Comparison of ENCODE assay signal across 20 cellular contexts in the genomic region with DNA sequence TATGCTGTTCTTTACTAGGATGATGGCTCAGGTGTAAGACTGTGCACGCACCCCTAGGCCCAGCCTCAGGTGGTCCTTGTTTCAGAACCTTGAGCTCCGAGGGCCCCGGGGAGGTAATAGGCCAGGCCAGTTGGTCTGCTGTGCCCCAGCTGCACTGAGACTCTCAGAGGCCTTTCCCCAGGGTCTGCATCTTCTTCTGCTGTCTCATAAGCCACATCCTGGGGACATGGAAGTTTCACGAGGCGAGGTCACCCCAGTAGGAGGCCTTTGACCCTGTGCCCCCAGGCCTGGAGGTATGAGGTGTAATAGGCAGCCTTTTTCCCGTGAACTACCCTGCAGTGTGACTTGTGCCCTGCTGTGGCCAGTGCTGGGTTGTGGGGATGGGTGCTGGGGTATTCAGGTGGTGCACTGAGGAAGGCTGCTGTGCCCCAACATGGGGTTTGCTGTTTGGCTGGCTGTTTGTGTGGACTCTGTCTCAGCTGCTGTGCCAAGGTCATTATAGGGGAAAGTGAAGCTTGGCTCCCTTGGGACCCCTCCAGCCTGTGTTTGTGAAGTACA. TPM values are rescaled to one million over a fixed set of nuclear protein-coding genes. Genes with fewer than 3 reads are reported as not detected.
A peak's percentile ranks its signal among the peaks of the same experiment; 100 is the strongest.
DNase-seq lines count a peak whose midpoint lies in the region; TF ChIP-seq lines count a peak whose summit lies in the region.
"Had no signal": no experiment of that assay in that cellular context is flagged by ENCODE, and none has a peak within 500 bp of the region (broad histone marks: within the 10 kb centered on the region; RNA-seq: fewer than 3 reads in every experiment).

No MANE protein-coding gene starts in this region.

- no peak overlapping the region for H2AFZ ChIP-seq in trophoblast cell (ENCODE audit: insufficient read depth, low read length, poor library complexity)
- H2AFZ ChIP-seq: GM23248 had no signal

- TF ChIP-seq POLR2A in suprapubic skin (IDR thresholded peaks at IDR 0.05) = no peak

- H3K36me3 ChIP-seq in trophoblast cell (ENCODE audit: control insufficient read depth in 1 of 2, insufficient read depth in 2 of 2, low read length in 2 of 2) = no peaks in the 10 kb centered on the region
- peaks cover 1% of the 10 kb centered on the region; the same call in 1 of the 2 replicates for H3K36me3 ChIP-seq in H7 (replicated peaks; ENCODE audit: control insufficient read depth, insufficient read depth, low read length)
- no peaks in the 10 kb centered on the region for H3K36me3 ChIP-seq in suprapubic skin

- no peak for TF ChIP-seq EP300 in suprapubic skin (IDR thresholded peaks at IDR 0.05)

- H3K14ac ChIP-seq in trophoblast cell (ENCODE audit: low read length) = no peak overlapping the region

- H3K79me2 ChIP-seq in trophoblast cell (ENCODE audit: control insufficient read depth, insufficient read depth, low read length, poor library complexity) = no peaks in the 10 kb centered on the region

- WGBS in trophoblast cell (ENCODE audit: extremely low coverage, insufficient coverage, insufficient read length) = no CpG with 5 or more reads among the region's 6 CpGs
- WGBS in suprapubic skin = 90% methylated on average over 6 of the region's 6 CpGs

- H3K9me3 ChIP-seq in trophoblast cell (ENCODE audit: insufficient read depth, low read depth, low read length) = no peaks in the 10 kb centered on the region
- H3K9me3 ChIP-seq in suprapubic skin = no peaks in the 10 kb centered on the region

- H4K91ac ChIP-seq in trophoblast cell (ENCODE audit: low read depth, low read length) = no peak overlapping the region

- H3K4me3 ChIP-seq in dorsolateral prefrontal cortex (no peak overlapping the region), trophoblast cell (ENCODE audit: low read depth, low read length) (no peak overlapping the region), H7 (ENCODE audit: insufficient read depth, low read depth, low read length) (no peak overlapping the region), suprapubic skin (no peak overlapping the region)
- H3K4me3 ChIP-seq: GM23248 had no signal

- H3K23ac ChIP-seq in trophoblast cell (ENCODE audit: low read length) = no peak overlapping the region

- H3K27ac ChIP-seq in dorsolateral prefrontal cortex (peak overlapping the region in 37 of 59 donors; percentile 12 to 97 (median 82)), trophoblast cell (ENCODE audit: low read depth, low read length) (no peak overlapping the region), suprapubic skin (no peak overlapping the region)
- H3K27ac ChIP-seq: 22Rv1, GM23248, HL-60 had no signal

- H3K27me3 ChIP-seq in dorsolateral prefrontal cortex (no peaks in the 10 kb centered on the region), trophoblast cell (ENCODE audit: insufficient read depth, low read length) (no peaks in the 10 kb centered on the region), H7 (ENCODE audit: control insufficient read depth, insufficient read depth, low read length) (no peaks in the 10 kb centered on the region), suprapubic skin (no peaks in the 10 kb centered on the region)

- H2AK5ac ChIP-seq in trophoblast cell (ENCODE audit: low read length) = no peak overlapping the region

- no peak overlapping the region for H2BK12ac ChIP-seq in trophoblast cell (ENCODE audit: low read length)

- no peak overlapping the region for H3K4me2 ChIP-seq in trophoblast cell (ENCODE audit: low read length)

- TF ChIP-seq CTCF in GM20000 (IDR thresholded peaks at IDR 0.05; ENCODE audit: extremely low read depth, missing control alignments) (no peak), dorsolateral prefrontal cortex (IDR thresholded peaks at IDR 0.05 in 54 of 56, conservative IDR thresholded peaks at IDR 0.05 in 2 of 56; ENCODE audit: low read depth in 1 of 56, partially characterized antibody in 56 of 56) (no peak), suprapubic skin (IDR thresholded peaks at IDR 0.05) (no peak)

- H4K12ac ChIP-seq in trophoblast cell (ENCODE audit: low read depth, low read length) = peak overlapping the region; percentile 7

- no peak overlapping the region for H2BK5ac ChIP-seq in trophoblast cell (ENCODE audit: low read depth, low read length, poor library complexity)

- intact Hi-C loops in dorsolateral prefrontal cortex (cut with DNase I) = no loop called here

- H3K9ac ChIP-seq in trophoblast cell (ENCODE audit: low read length) = peak overlapping the region; percentile 36
- H3K9ac ChIP-seq: GM23248 had no signal

- H3K79me1 ChIP-seq in trophoblast cell (ENCODE audit: low read length) = no peaks in the 10 kb centered on the region

- H3K4me1 ChIP-seq in trophoblast cell (ENCODE audit: control insufficient read depth in 1 of 2, insufficient read depth in 2 of 2, low read length in 2 of 2) (peaks cover 9 to 15% of the 10 kb centered on the region in 2 experiments), suprapubic skin (peaks cover 34% of the 10 kb centered on the region)

- no peak overlapping the region for H4K8ac ChIP-seq in trophoblast cell (ENCODE audit: low read depth, low read length)

- H2BK120ac ChIP-seq in trophoblast cell (ENCODE audit: insufficient read depth, low read length, poor library complexity) = no peak overlapping the region

- no peak overlapping the region for H3K18ac ChIP-seq in trophoblast cell (ENCODE audit: low read length)

- no peak overlapping the region for H3K4ac ChIP-seq in trophoblast cell (ENCODE audit: low read depth, low read length)

- DNase-seq in NCI-H1436 (lab: John Stamatoyannopoulos, UW) (peak; percentile 7), NCI-H1436 treated with DMSO at 0.1 percent for 48 hours (lab: John Stamatoyannopoulos, UW) (no peak), GM20000 (ENCODE audit: low spot score) (peak; percentile 16), dorsolateral prefrontal cortex (no peak), trophoblast cell (no peak), H7 (no peak), NCI-H774 (lab: John Stamatoyannopoulos, UW) (no peak), suprapubic skin (ENCODE audit: low spot score in 2 of 2) (no peak)
- DNase-seq: C1 segment of cervical spinal cord, DMS 273 treated with DMSO at 0.1 percent for 48 hours, GM23248, KBM-7, NCI-H1105 treated with DMSO at 0.1 percent for 48 hours, NCI-H2029, NCI-H2227 treated with DMSO at 0.1 percent for 48 hours, NCI-H526, PC-3 had no signal

RNA-seq across cellular contexts. Expression of a gene that starts 6.9 kb away (rescaled TPM):
- total RNA-seq in dorsolateral prefrontal cortex (1 to 10 TPM in 14 of 120 experiments, under 1 TPM in 81, not detected in 25; 0.21 to 1.7 (median 0.58) TPM), suprapubic skin (1 to 10 TPM in 3 of 4 donors, under 1 TPM in 1; 0.76 to 3.9 (median 2.1) TPM)
- polyA plus RNA-seq in trophoblast cell (2013) = 2.8 and 2.9 TPM in 2 replicates
- 0.69 and 2.4 TPM in 2 replicates for total RNA-seq in H7 (2014; rRNA removed; shearing (Covaris generic))
- total RNA-seq: GM23248, MCF 10A, PC-3 had no signal
- polyA plus RNA-seq: GM23248 had no signal

RNA-seq across cellular contexts. Expression of a gene that starts 35.3 kb away (rescaled TPM):
- total RNA-seq in dorsolateral prefrontal cortex = 1 to 10 TPM in 116 of 120 experiments, under 1 TPM in 4; 0.65 to 6.9 (median 2.5) TPM
- polyA plus RNA-seq in trophoblast cell (2013) = 14.8 and 15.0 TPM in 2 replicates
- 5.9 and 6.5 TPM in 2 replicates for total RNA-seq in H7 (2014; rRNA removed; shearing (Covaris generic))
- 1 to 10 TPM; 3.9 to 6.6 (median 4.3) TPM for total RNA-seq in suprapubic skin
- total RNA-seq: GM23248, MCF 10A, PC-3 had no signal

Comparison
In these comparisons a context has a peak if more than half of its experiments do, and no peak if none do; other contexts are left out.
1. DNase-seq: peak in NCI-H1436 (single experiment) and GM20000 (single experiment); none in NCI-H1436 treated with DMSO at 0.1 percent for 48 hours (single experiment), dorsolateral prefrontal cortex (0 of 10), trophoblast cell (0 of 2), H7 (single experiment), NCI-H774 (single experiment) and suprapubic skin (0 of 2).
2. H3K27ac ChIP-seq: peak in dorsolateral prefrontal cortex (37 of 59); none in trophoblast cell (single experiment) and suprapubic skin (single experiment).